ENCODE assay signal across 8 cellular contexts in genomic region chr5:132265336-132266030, GRCh38. TPM values are rescaled to one million over a fixed set of nuclear protein-coding genes. Genes with fewer than 3 reads are reported as not detected.
DNase-seq lines count a peak whose midpoint lies in the region; ATAC-seq and TF ChIP-seq lines count a peak whose summit lies in the region.

No MANE protein-coding gene starts in this region.

- no peaks in the 10 kb centered on the region for H3K27me3 Mint-ChIP-seq in MCF 10A (ENCODE audit: insufficient read depth, unreplicated experiment)

- H3K27ac Mint-ChIP-seq in MCF 10A (ENCODE audit: low read depth, unreplicated experiment) = peak overlapping the region; percentile 98

- TSS peak; percentile 85 for BruUV-seq in MCF 10A (replicated peaks; lab: Mats Ljungman, UMichigan)

- TF ChIP-seq POLR2A in suprapubic skin (IDR thresholded peaks at IDR 0.05) = no peak

- no peaks in the 10 kb centered on the region for H3K9me3 ChIP-seq in suprapubic skin

- peaks cover 42% of the 10 kb centered on the region for H3K36me3 ChIP-seq in suprapubic skin

- H3K4me1 Mint-ChIP-seq in MCF 10A (ENCODE audit: insufficient read depth, unreplicated experiment) = peaks cover 54% of the 10 kb centered on the region

- H3K36me3 Mint-ChIP-seq in MCF 10A (ENCODE audit: insufficient read depth, unreplicated experiment) = peaks cover 48% of the 10 kb centered on the region

- no peak overlapping the region for H3K4me3 ChIP-seq in suprapubic skin

- POLR2A ChIA-PET in MCF 10A (lab: Yijun Ruan, JAX) = interaction anchor here (0.7 to 1.2 kb wide), 4 partner anchors 10 to 51 kb away, joined by 3 to 4 read pairs (median 3); partner anchors contain the start of gene SLC22A4

- no peak overlapping the region for H3K4me3 Mint-ChIP-seq in MCF 10A (ENCODE audit: unreplicated experiment)

- H3K27ac ChIP-seq in suprapubic skin = peak overlapping the region; percentile 71

- H3K4me1 ChIP-seq in suprapubic skin = peaks cover 79% of the 10 kb centered on the region

- ATAC-seq in left colon (peak; percentile 88), HG02610 (IDR thresholded peaks at IDR 0.05; ENCODE audit: unreplicated experiment) (no peak)
- no peak for ATAC-seq in activated CD4-positive, CD25-positive, alpha-beta regulatory T cell treated with anti-CD3 and anti-CD28 coated beads, Interleukin-2, amount 50 U/mL, for 24 hours

- intact Hi-C loops in MCF 10A (cut with micrococcal nuclease) (loop anchor here (2.0 kb wide), 2 partner anchors 29 to 85 kb away; partner anchors contain the start of gene SLC22A4), left colon (cut with DNase I, micrococcal nuclease) (no loop called here)

- H3K27me3 ChIP-seq in suprapubic skin = no peaks in the 10 kb centered on the region

- TF ChIP-seq CTCF in MCF 10A (IDR thresholded peaks at IDR 0.05; ENCODE audit: unreplicated experiment) (no peak), suprapubic skin (IDR thresholded peaks at IDR 0.05) (no peak)

- WGBS in suprapubic skin = 30% methylated on average over 8 of the region's 8 CpGs

- CTCF ChIA-PET in MCF 10A (lab: Yijun Ruan, JAX) = interaction anchor here (0.6 to 6.3 kb wide), 11 partner anchors 13 to 235 kb away, joined by 3 to 53 read pairs (median 3); no protein-coding TSS in a partner anchor

- TF ChIP-seq EP300 in suprapubic skin (IDR thresholded peaks at IDR 0.05) = no peak

- DNase-seq in HS-5 (ENCODE audit: low read depth) (peak; percentile 94), MCF 10A (ENCODE audit: unreplicated experiment) (peak; percentile 89), left colon (peak; percentile 60 to 80), suprapubic skin (ENCODE audit: low spot score in 2 of 2) (peak in 1 of 2 donors; percentile 82), MV-4-11 (lab: John Stamatoyannopoulos, UW) (no peak), NK-92 (lab: John Stamatoyannopoulos, UW; ENCODE audit: unreplicated experiment) (no peak)

- H3K9me3 Mint-ChIP-seq in MCF 10A (ENCODE audit: unreplicated experiment) = no peaks in the 10 kb centered on the region

RNA-seq across cellular contexts. Expression of gene PDLIM4, which starts 8.0 kb away (rescaled TPM):
- total RNA-seq in MCF 10A (2022) (91.4 and 101 TPM in 2 replicates), left colon (10 to 100 TPM in 1 of 2 donors, 1 to 10 TPM in 1; 1.5 to 11.9 TPM), suprapubic skin (100 to 1,000 TPM; 110 to 128 (median 114) TPM)

RNA-seq across cellular contexts. Expression of gene SLC22A4, which starts 28.7 kb away (rescaled TPM):
- total RNA-seq in MCF 10A (2022) (13.5 and 17.5 TPM in 2 replicates), left colon (1 to 10 TPM; 3.8 to 7.3 TPM), suprapubic skin (1 to 10 TPM in 3 of 4 donors, under 1 TPM in 1; 0.32 to 1.9 (median 1.3) TPM)

RNA-seq across cellular contexts. Expression of gene P4HA2, which starts 37.8 kb away (rescaled TPM):
- total RNA-seq in MCF 10A (2022) = 53.1 and 91.1 TPM in 2 replicates
- total RNA-seq in left colon = 10 to 100 TPM; 56.7 to 69.4 TPM
- 10 to 100 TPM; 23.9 to 42.0 (median 30.9) TPM for total RNA-seq in suprapubic skin

Comparison
In these comparisons a context has a peak if more than half of its experiments do, and no peak if none do; other contexts are left out.
1. DNase-seq: peak in HS-5 (single experiment), MCF 10A (single experiment) and left colon (2 of 2); none in MV-4-11 (single experiment) and NK-92 (single experiment).